8 cellular contexts compared by ENCODE assay signal in genomic region chr1:204074274-204075115, GRCh38. TPM values are rescaled to one million over a fixed set of nuclear protein-coding genes. Genes with fewer than 3 reads are reported as not detected.
A peak's percentile ranks its signal among the peaks of the same experiment; 100 is the strongest.
DNase-seq lines count a peak whose midpoint lies in the region; ATAC-seq and TF ChIP-seq lines count a peak whose summit lies in the region.

No MANE protein-coding gene starts in this region.

- TF ChIP-seq EP300 in gastroesophageal sphincter (IDR thresholded peaks at IDR 0.05): no peak

- peaks cover 60% of the 10 kb centered on the region for H3K27me3 Mint-ChIP-seq in CD8-positive, alpha-beta T cell (ENCODE audit: low read depth)
- H3K27me3 Mint-ChIP-seq in activated T-helper 1 cell treated with anti-CD3 and anti-CD28 coated beads, Interleukin-12 subunit alpha, Interleukin-12 subunit beta, Interleukin-2, Interleukin-4 antibody, amounts not matched to agents 30 ng/mL and 10 ng/mL and 1 ng/mL, durations not matched to agents 14 hours and 24 hours and 36 hours (ENCODE audit: insufficient read depth): peaks cover 68% of the 10 kb centered on the region
- peaks cover 17% of the 10 kb centered on the region for H3K27me3 Mint-ChIP-seq in nephron progenitor cell (ENCODE audit: low read depth, poor library complexity)

- no peaks in the 10 kb centered on the region for H3K9me3 ChIP-seq in CD8-positive, alpha-beta T cell (ENCODE audit: low read length)
- H3K9me3 ChIP-seq in gastroesophageal sphincter: no peaks in the 10 kb centered on the region

- CTCF ChIA-PET in CD8-positive, alpha-beta T cell (lab: Charles Lee): no interaction called here

- DNase-seq in CD8-positive, alpha-beta T cell: no peak
- peak; percentile 67 for DNase-seq in HuH-7 (ENCODE audit: low spot score)
- no peak for DNase-seq in activated T-helper 1 cell treated with anti-CD3 and anti-CD28 coated beads, Interleukin-12 subunit alpha, Interleukin-12 subunit beta, Interleukin-2, Interleukin-4 antibody, amounts not matched to agents 30 ng/mL and 10 ng/mL and 1 ng/mL, durations not matched to agents 14 hours and 24 hours and 36 hours (ENCODE audit: low spot score)
- DNase-seq in nephron progenitor cell: peak; percentile 64
- no peak for DNase-seq in KG1 (lab: John Stamatoyannopoulos, UW)

- H3K27ac Mint-ChIP-seq in CD8-positive, alpha-beta T cell: no peak overlapping the region
- H3K27ac Mint-ChIP-seq in activated T-helper 1 cell treated with anti-CD3 and anti-CD28 coated beads, Interleukin-12 subunit alpha, Interleukin-12 subunit beta, Interleukin-2, Interleukin-4 antibody, amounts not matched to agents 30 ng/mL and 10 ng/mL and 1 ng/mL, durations not matched to agents 14 hours and 24 hours and 36 hours: peak overlapping the region; percentile 27
- H3K27ac Mint-ChIP-seq in nephron progenitor cell: peak overlapping the region; percentile 93

- H3K27ac ChIP-seq in CD8-positive, alpha-beta T cell (ENCODE audit: low read depth, low read length): no peak overlapping the region
- peak overlapping the region; percentile 1 to 88 (median 84) for H3K27ac ChIP-seq in gastroesophageal sphincter

- no peak for TF ChIP-seq POLR2A in gastroesophageal sphincter (IDR thresholded peaks at IDR 0.05)

- no peaks in the 10 kb centered on the region for H3K36me3 ChIP-seq in CD8-positive, alpha-beta T cell (ENCODE audit: insufficient read depth, low read length)
- H3K36me3 ChIP-seq in gastroesophageal sphincter: no peaks in the 10 kb centered on the region

- H3K27me3 ChIP-seq in CD8-positive, alpha-beta T cell (ENCODE audit: insufficient read depth, low read length): peaks cover 9% of the 10 kb centered on the region
- H3K27me3 ChIP-seq in gastroesophageal sphincter: peaks cover 73% of the 10 kb centered on the region

- peaks cover 23% of the 10 kb centered on the region for H3K4me1 Mint-ChIP-seq in CD8-positive, alpha-beta T cell (ENCODE audit: low read depth)
- peaks cover 5% of the 10 kb centered on the region for H3K4me1 Mint-ChIP-seq in activated T-helper 1 cell treated with anti-CD3 and anti-CD28 coated beads, Interleukin-12 subunit alpha, Interleukin-12 subunit beta, Interleukin-2, Interleukin-4 antibody, amounts not matched to agents 30 ng/mL and 10 ng/mL and 1 ng/mL, durations not matched to agents 14 hours and 24 hours and 36 hours (ENCODE audit: low read depth)
- peaks cover 53% of the 10 kb centered on the region for H3K4me1 Mint-ChIP-seq in nephron progenitor cell

- no peaks in the 10 kb centered on the region for H3K36me3 Mint-ChIP-seq in CD8-positive, alpha-beta T cell
- H3K36me3 Mint-ChIP-seq in activated T-helper 1 cell treated with anti-CD3 and anti-CD28 coated beads, Interleukin-12 subunit alpha, Interleukin-12 subunit beta, Interleukin-2, Interleukin-4 antibody, amounts not matched to agents 30 ng/mL and 10 ng/mL and 1 ng/mL, durations not matched to agents 14 hours and 24 hours and 36 hours (ENCODE audit: low read depth): no peaks in the 10 kb centered on the region
- H3K36me3 Mint-ChIP-seq in nephron progenitor cell (ENCODE audit: low read depth): no peaks in the 10 kb centered on the region

- H3K9me3 Mint-ChIP-seq in CD8-positive, alpha-beta T cell: no peaks in the 10 kb centered on the region
- no peaks in the 10 kb centered on the region for H3K9me3 Mint-ChIP-seq in activated T-helper 1 cell treated with anti-CD3 and anti-CD28 coated beads, Interleukin-12 subunit alpha, Interleukin-12 subunit beta, Interleukin-2, Interleukin-4 antibody, amounts not matched to agents 30 ng/mL and 10 ng/mL and 1 ng/mL, durations not matched to agents 14 hours and 24 hours and 36 hours
- no peaks in the 10 kb centered on the region for H3K9me3 Mint-ChIP-seq in nephron progenitor cell

- peak overlapping the region; percentile 65 for H3K4me3 ChIP-seq in CD8-positive, alpha-beta T cell (ENCODE audit: low read depth, low read length)
- H3K4me3 ChIP-seq in gastroesophageal sphincter: peak overlapping the region; percentile 29 to 82

- peak overlapping the region; percentile 83 for H3K4me3 Mint-ChIP-seq in CD8-positive, alpha-beta T cell
- peak overlapping the region; percentile 67 for H3K4me3 Mint-ChIP-seq in activated T-helper 1 cell treated with anti-CD3 and anti-CD28 coated beads, Interleukin-12 subunit alpha, Interleukin-12 subunit beta, Interleukin-2, Interleukin-4 antibody, amounts not matched to agents 30 ng/mL and 10 ng/mL and 1 ng/mL, durations not matched to agents 14 hours and 24 hours and 36 hours
- peak overlapping the region; percentile 98 for H3K4me3 Mint-ChIP-seq in nephron progenitor cell

- POLR2A ChIA-PET in CD8-positive, alpha-beta T cell (lab: Charles Lee): no interaction called here

- 0% methylated on average over 15 of the region's 64 CpGs; no CpG with 5 or more reads in 1 of the 2 donors for WGBS in gastroesophageal sphincter (ENCODE audit: low coverage in 1 of 2), 2 donors

- ATAC-seq in CD8-positive, alpha-beta T cell: no peak
- ATAC-seq in gastroesophageal sphincter (peak; percentile 39), GM21360 (IDR thresholded peaks at IDR 0.05; ENCODE audit: unreplicated experiment) (no peak), GM19023 (IDR thresholded peaks at IDR 0.05; ENCODE audit: unreplicated experiment) (no peak)

- intact Hi-C loops in CD8-positive, alpha-beta T cell (cut with DNase I, micrococcal nuclease): no loop called here
- intact Hi-C loops in activated T-helper 1 cell treated with anti-CD3 and anti-CD28 coated beads, Interleukin-12 subunit alpha, Interleukin-12 subunit beta, Interleukin-2, Interleukin-4 antibody, amounts not matched to agents 30 ng/mL and 10 ng/mL and 1 ng/mL, durations not matched to agents 14 hours and 24 hours and 36 hours (cut with micrococcal nuclease): no loop called here

- H3K4me1 ChIP-seq in CD8-positive, alpha-beta T cell (ENCODE audit: insufficient read depth, low read length): peaks cover 16% of the 10 kb centered on the region
- peaks cover 0 to 74% (median 10%) of the 10 kb centered on the region in 3 donors for H3K4me1 ChIP-seq in gastroesophageal sphincter

- no peak for TF ChIP-seq CTCF in CD8-positive, alpha-beta T cell (IDR thresholded peaks at IDR 0.05)
- TF ChIP-seq CTCF in gastroesophageal sphincter (IDR thresholded peaks at IDR 0.05) (peak in 2 of 4 experiments; percentile 2 to 13), nephron progenitor cell (IDR thresholded peaks at IDR 0.05) (no peak)

RNA-seq across cellular contexts. Expression of gene SOX13, which starts 1.6 kb away (rescaled TPM):
- total RNA-seq in CD8-positive, alpha-beta T cell: 1 to 10 TPM; 2.0 to 2.4 TPM
- total RNA-seq in activated T-helper 1 cell treated with anti-CD3 and anti-CD28 coated beads, Interleukin-12 subunit alpha, Interleukin-12 subunit beta, Interleukin-2, Interleukin-4 antibody, amounts not matched to agents 30 ng/mL and 10 ng/mL and 1 ng/mL, durations not matched to agents 14 hours and 24 hours and 36 hours: 0.23 TPM in 1 of 2 replicates, not detected in the other
- 10 to 100 TPM; 15.3 to 20.4 (median 17.3) TPM for total RNA-seq in gastroesophageal sphincter

Comparison
In these comparisons a context has a peak if more than half of its experiments do, and no peak if none do; other contexts are left out.
1. DNase-seq: peak in HuH-7 (single experiment) and nephron progenitor cell (single experiment); none in CD8-positive, alpha-beta T cell (0 of 7), activated T-helper 1 cell treated with anti-CD3 and anti-CD28 coated beads, Interleukin-12 subunit alpha, Interleukin-12 subunit beta, Interleukin-2, Interleukin-4 antibody, amounts not matched to agents 30 ng/mL and 10 ng/mL and 1 ng/mL, durations not matched to agents 14 hours and 24 hours and 36 hours (single experiment) and KG1 (single experiment).
2. RNA of gene SOX13, which starts 1.6 kb away (total RNA-seq): 15.3 to 20.4 TPM in gastroesophageal sphincter; 2.0 to 2.4 TPM in CD8-positive, alpha-beta T cell and 0.23 TPM in activated T-helper 1 cell treated with anti-CD3 and anti-CD28 coated beads, Interleukin-12 subunit alpha, Interleukin-12 subunit beta, Interleukin-2, Interleukin-4 antibody, amounts not matched to agents 30 ng/mL and 10 ng/mL and 1 ng/mL, durations not matched to agents 14 hours and 24 hours and 36 hours; every median in the first group is over 4 times any median in the second.
3. Peak in every context shown above with its lines, with median percentiles within 50 percentile points of each other: H3K4me3 Mint-ChIP-seq.